ENCODE assay signal across 11 cellular contexts in the genomic region with DNA sequence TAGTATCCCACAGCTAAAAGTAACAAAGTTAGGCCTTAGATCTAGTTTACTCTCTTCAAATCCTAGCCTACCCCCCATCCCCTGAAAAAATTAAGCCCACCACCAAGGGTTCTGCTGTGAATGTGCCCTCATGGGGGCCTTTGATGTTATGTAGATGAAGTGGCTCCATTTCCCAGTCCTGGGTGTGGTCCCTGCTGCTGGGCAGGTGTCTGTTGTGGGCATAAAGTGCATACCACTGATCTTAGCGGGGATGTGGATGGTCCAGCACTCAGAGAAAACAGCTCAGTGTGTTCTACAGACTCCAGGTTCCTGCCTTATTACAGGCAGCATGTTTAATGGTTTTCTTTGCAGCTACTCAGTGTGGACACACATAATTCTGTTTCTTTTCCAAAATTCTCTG. TPM values are rescaled to one million over a fixed set of nuclear protein-coding genes. Genes with fewer than 3 reads are reported as not detected.
DNase-seq lines count a peak whose midpoint lies in the region; ATAC-seq and TF ChIP-seq lines count a peak whose summit lies in the region.
"Had no signal": no experiment of that assay in that cellular context is flagged by ENCODE, and none has a peak within 500 bp of the region (broad histone marks: within the 10 kb centered on the region; RNA-seq: fewer than 3 reads in every experiment).

No MANE protein-coding gene starts in this region.

- TF ChIP-seq CTCF in CD8-positive, alpha-beta T cell (IDR thresholded peaks at IDR 0.05): no peak
- no peak for TF ChIP-seq CTCF in SK-N-SH (IDR thresholded peaks at IDR 0.05)

- no peaks in the 10 kb centered on the region for H3K27me3 Mint-ChIP-seq in CD8-positive, alpha-beta T cell (ENCODE audit: low read depth)
- no peaks in the 10 kb centered on the region for H3K27me3 Mint-ChIP-seq in IgD-negative memory B cell
- H3K27me3 Mint-ChIP-seq in activated T-helper 17 cell treated with anti-CD3 and anti-CD28 coated beads, Interleukin-2, amount 50 U/mL, for 72 hours: no peaks in the 10 kb centered on the region
- no peaks in the 10 kb centered on the region for H3K27me3 Mint-ChIP-seq in natural killer cell treated with Interleukin-12 subunit alpha and Interleukin-12 subunit beta and Interleukin-15 and Interleukin-18, amount 100 ng/mL, for 72 hours

- peak overlapping the region; percentile 61 for H3K4me3 Mint-ChIP-seq in CD8-positive, alpha-beta T cell
- H3K4me3 Mint-ChIP-seq in IgD-negative memory B cell: peak overlapping the region in 3 of 4 donors; percentile 65 to 94 (median 88)
- peak overlapping the region; percentile 96 for H3K4me3 Mint-ChIP-seq in activated T-helper 17 cell treated with anti-CD3 and anti-CD28 coated beads, Interleukin-2, amount 50 U/mL, for 72 hours
- peak overlapping the region; percentile 48 for H3K4me3 Mint-ChIP-seq in natural killer cell treated with Interleukin-12 subunit alpha and Interleukin-12 subunit beta and Interleukin-15 and Interleukin-18, amount 100 ng/mL, for 72 hours

- intact Hi-C loops in CD8-positive, alpha-beta T cell (cut with DNase I, micrococcal nuclease): loop anchor here (5.0 to 10.0 kb wide), 4 partner anchors 382 to 1945 kb away; partner anchors contain the start of genes AFF4 (in 1 of the 2), CDKL3 (in 1 of the 2), JADE2 (in 1 of the 2) and VDAC1 (in 1 of the 2)

- no peak overlapping the region for H2AFZ ChIP-seq in SK-N-SH (ENCODE audit: low read depth)

- TF ChIP-seq EP300 in SK-N-SH (IDR thresholded peaks at IDR 0.05; ENCODE audit: borderline replicate concordance in 1 of 2, low read depth in 1 of 2, low read length in 1 of 2): no peak

- no peak overlapping the region for H3K9ac ChIP-seq in SK-N-SH

- no peak overlapping the region for H3K27ac ChIP-seq in CD8-positive, alpha-beta T cell (ENCODE audit: low read depth, low read length)
- H3K27ac ChIP-seq in SK-N-SH (ENCODE audit: low read depth in 2 of 2, low read length in 1 of 2): no peak overlapping the region

- peaks cover 17% of the 10 kb centered on the region for H3F3A ChIP-seq in SK-N-SH (replicated peaks; ENCODE audit: insufficient read depth)

- peak overlapping the region; percentile 52 for H3K27ac Mint-ChIP-seq in CD8-positive, alpha-beta T cell
- H3K27ac Mint-ChIP-seq in IgD-negative memory B cell: peak overlapping the region in 2 of 3 donors; percentile 53 to 91
- peak overlapping the region; percentile 99 for H3K27ac Mint-ChIP-seq in activated T-helper 17 cell treated with anti-CD3 and anti-CD28 coated beads, Interleukin-2, amount 50 U/mL, for 72 hours
- H3K27ac Mint-ChIP-seq in natural killer cell treated with Interleukin-12 subunit alpha and Interleukin-12 subunit beta and Interleukin-15 and Interleukin-18, amount 100 ng/mL, for 72 hours: no peak overlapping the region

- peaks cover 4% of the 10 kb centered on the region for H3K4me1 ChIP-seq in CD8-positive, alpha-beta T cell (ENCODE audit: insufficient read depth, low read length)
- H3K4me1 ChIP-seq in SK-N-SH (ENCODE audit: control insufficient read depth in 1 of 2, insufficient read depth in 2 of 2, low read depth in 1 of 2, low read length in 1 of 2): no peaks in the 10 kb centered on the region

- H3K79me2 ChIP-seq in SK-N-SH (ENCODE audit: insufficient read depth): peaks cover 10% of the 10 kb centered on the region

- H3K27me3 ChIP-seq in CD8-positive, alpha-beta T cell (ENCODE audit: insufficient read depth, low read length): no peaks in the 10 kb centered on the region
- no peaks in the 10 kb centered on the region for H3K27me3 ChIP-seq in SK-N-SH (ENCODE audit: insufficient read depth)
- H3K27me3 ChIP-seq: sigmoid colon had no signal

- peaks cover 7% of the 10 kb centered on the region for H3K36me3 ChIP-seq in CD8-positive, alpha-beta T cell (ENCODE audit: insufficient read depth, low read length)
- peaks cover 4 to 7% of the 10 kb centered on the region in 2 experiments for H3K36me3 ChIP-seq in SK-N-SH (replicated peaks in 1 of 2; ENCODE audit: control insufficient read depth in 1 of 2, insufficient read depth in 2 of 2, low read length in 1 of 2)

- CTCF ChIA-PET in CD8-positive, alpha-beta T cell (lab: Charles Lee): interaction anchor here (0.6 to 3.4 kb wide), 5 partner anchors 11 to 196 kb away, joined by 3 to 13 read pairs (median 3); no protein-coding TSS in a partner anchor
- CTCF ChIA-PET in SK-N-SH (lab: Yijun Ruan, JAX): interaction anchor here (0.8 to 2.9 kb wide), 8 partner anchors 10 to 149 kb away, joined by 3 to 16 read pairs (median 4); partner anchors contain the start of genes DDX46 and PITX1

- H3K9me2 ChIP-seq in SK-N-SH: no peaks in the 10 kb centered on the region

- 92% methylated on average over 1 of the region's 1 CpG for WGBS in SK-N-SH (ENCODE audit: low lambda C conversion rate)

- POLR2A ChIA-PET in CD8-positive, alpha-beta T cell (lab: Charles Lee): interaction anchor here (3.0 kb wide), 1 partner anchor 168 kb away, joined by 22 read pairs; the partner anchor contains the start of gene CAMLG
- POLR2A ChIA-PET in SK-N-SH (lab: Yijun Ruan, JAX): no interaction called here

- no peak for TF ChIP-seq RAD21 in SK-N-SH (IDR thresholded peaks at IDR 0.05; ENCODE audit: low read length)

- no peak overlapping the region for H3K4me2 ChIP-seq in SK-N-SH

- H4K20me1 ChIP-seq in SK-N-SH (ENCODE audit: insufficient read depth): no peaks in the 10 kb centered on the region

- H3K9me3 ChIP-seq in CD8-positive, alpha-beta T cell (ENCODE audit: low read length): no peaks in the 10 kb centered on the region
- no peaks in the 10 kb centered on the region for H3K9me3 ChIP-seq in SK-N-SH
- H3K9me3 ChIP-seq: sigmoid colon had no signal

- H3K4me1 Mint-ChIP-seq in CD8-positive, alpha-beta T cell (ENCODE audit: low read depth): peaks cover 10% of the 10 kb centered on the region
- peaks cover 13 to 20% (median 17%) of the 10 kb centered on the region in 3 donors for H3K4me1 Mint-ChIP-seq in IgD-negative memory B cell
- no peaks in the 10 kb centered on the region for H3K4me1 Mint-ChIP-seq in activated T-helper 17 cell treated with anti-CD3 and anti-CD28 coated beads, Interleukin-2, amount 50 U/mL, for 72 hours
- H3K4me1 Mint-ChIP-seq in natural killer cell treated with Interleukin-12 subunit alpha and Interleukin-12 subunit beta and Interleukin-15 and Interleukin-18, amount 100 ng/mL, for 72 hours (ENCODE audit: low read depth in 2 of 2): peaks cover 0 to 5% of the 10 kb centered on the region in 2 donors

- no peaks in the 10 kb centered on the region for H3K9me3 Mint-ChIP-seq in CD8-positive, alpha-beta T cell
- H3K9me3 Mint-ChIP-seq in IgD-negative memory B cell: no peaks in the 10 kb centered on the region
- H3K9me3 Mint-ChIP-seq in activated T-helper 17 cell treated with anti-CD3 and anti-CD28 coated beads, Interleukin-2, amount 50 U/mL, for 72 hours: no peaks in the 10 kb centered on the region
- H3K9me3 Mint-ChIP-seq in natural killer cell treated with Interleukin-12 subunit alpha and Interleukin-12 subunit beta and Interleukin-15 and Interleukin-18, amount 100 ng/mL, for 72 hours: no peaks in the 10 kb centered on the region

- no peak for ATAC-seq in CD8-positive, alpha-beta T cell
- no peak for ATAC-seq in activated T-helper 17 cell treated with anti-CD3 and anti-CD28 coated beads, Interleukin-2, amount 50 U/mL, for 72 hours (replicated peaks)
- no peak for ATAC-seq in natural killer cell treated with Interleukin-12 subunit alpha and Interleukin-12 subunit beta and Interleukin-15 and Interleukin-18, amount 100 ng/mL, for 72 hours

- DNase-seq in CD8-positive, alpha-beta T cell: no peak
- DNase-seq in natural killer cell treated with Interleukin-12 subunit alpha and Interleukin-12 subunit beta and Interleukin-15 and Interleukin-18, amount 100 ng/mL, for 72 hours (ENCODE audit: low spot score): no peak
- DNase-seq in SK-N-SH (no peak), NCI-H1417 (lab: John Stamatoyannopoulos, UW) (no peak), NCI-H82 treated with DMSO at 0.1 percent for 48 hours (lab: John Stamatoyannopoulos, UW; ENCODE audit: unreplicated experiment) (no peak)
- DNase-seq: activated CD8-positive, alpha-beta memory T cell treated with anti-CD3 and anti-CD28 coated beads, Interleukin-2, amount 50 U/mL, for 48 hours; kidney glomerular epithelial cell; NCI-H1930; sigmoid colon had no signal

- peaks cover 9% of the 10 kb centered on the region for H3K36me3 Mint-ChIP-seq in CD8-positive, alpha-beta T cell
- H3K36me3 Mint-ChIP-seq in IgD-negative memory B cell: no peaks in the 10 kb centered on the region
- H3K36me3 Mint-ChIP-seq in activated T-helper 17 cell treated with anti-CD3 and anti-CD28 coated beads, Interleukin-2, amount 50 U/mL, for 72 hours (ENCODE audit: low read depth): peaks cover 7% of the 10 kb centered on the region
- peaks cover 5% of the 10 kb centered on the region for H3K36me3 Mint-ChIP-seq in natural killer cell treated with Interleukin-12 subunit alpha and Interleukin-12 subunit beta and Interleukin-15 and Interleukin-18, amount 100 ng/mL, for 72 hours

- no peak overlapping the region for H3K4me3 ChIP-seq in CD8-positive, alpha-beta T cell (ENCODE audit: low read depth, low read length)
- H3K4me3 ChIP-seq in SK-N-SH (ENCODE audit: low read depth in 2 of 2, low read length in 1 of 2): no peak overlapping the region

TF ChIP-seq in SK-N-SH, 30 proteins besides CTCF, POLR2A, EP300 and RAD21 (continues in another document):
- TF ChIP-seq TCF12 (IDR thresholded peaks at IDR 0.05) (no peak), MXI1 (IDR thresholded peaks at IDR 0.05; ENCODE audit: low read depth, low read length) (no peak)

RNA-seq across cellular contexts. Expression of gene PCBD2, which starts 1.9 kb away (rescaled TPM):
- total RNA-seq in CD8-positive, alpha-beta T cell: 1 to 10 TPM; 4.2 to 4.4 TPM
- polyA plus RNA-seq in IgD-negative memory B cell (13.9 TPM), SK-N-SH (2012; rRNA removed) (5.1 and 6.2 TPM in 2 replicates)
- total RNA-seq in activated T-helper 17 cell treated with anti-CD3 and anti-CD28 coated beads, Interleukin-2, amount 50 U/mL, for 72 hours: 10 to 100 TPM in 1 of 2 donors, 1 to 10 TPM in 1; 7.8 to 11.2 TPM
- total RNA-seq in natural killer cell treated with Interleukin-12 subunit alpha and Interleukin-12 subunit beta and Interleukin-15 and Interleukin-18, amount 100 ng/mL, for 72 hours: 10 to 100 TPM; 10.5 to 15.7 TPM
- polyA plus RNA-seq in SK-N-SH (2012; cell fraction: cytosol; rRNA removed): 7.5 and 7.7 TPM in 2 replicates
- polyA plus RNA-seq in SK-N-SH (2012; cell fraction: nucleus; rRNA removed): 6.9 and 8.8 TPM in 2 replicates

RNA-seq across cellular contexts. Expression of gene TXNDC15, which starts 32.6 kb away (rescaled TPM):
- total RNA-seq in CD8-positive, alpha-beta T cell: 10 to 100 TPM; 19.8 to 21.0 TPM
- polyA plus RNA-seq in IgD-negative memory B cell (14.2 TPM), SK-N-SH (2012; rRNA removed) (93.9 and 112 TPM in 2 replicates)
- 10 to 100 TPM; 32.5 to 38.8 TPM for total RNA-seq in activated T-helper 17 cell treated with anti-CD3 and anti-CD28 coated beads, Interleukin-2, amount 50 U/mL, for 72 hours
- 10 to 100 TPM; 69.9 TPM for total RNA-seq in natural killer cell treated with Interleukin-12 subunit alpha and Interleukin-12 subunit beta and Interleukin-15 and Interleukin-18, amount 100 ng/mL, for 72 hours
- 60.6 and 81.9 TPM in 2 replicates for polyA plus RNA-seq in SK-N-SH (2012; cell fraction: cytosol; rRNA removed)
- 61.0 and 63.9 TPM in 2 replicates for polyA plus RNA-seq in SK-N-SH (2012; cell fraction: nucleus; rRNA removed)

Comparison
In these comparisons a context has a peak if more than half of its experiments do, and no peak if none do; other contexts are left out.
1. H3K27ac Mint-ChIP-seq: peak in CD8-positive, alpha-beta T cell (single experiment), IgD-negative memory B cell (2 of 3) and activated T-helper 17 cell treated with anti-CD3 and anti-CD28 coated beads, Interleukin-2, amount 50 U/mL, for 72 hours (single experiment); none in natural killer cell treated with Interleukin-12 subunit alpha and Interleukin-12 subunit beta and Interleukin-15 and Interleukin-18, amount 100 ng/mL, for 72 hours (0 of 2).
2. Peak in every context shown above with its lines, with median percentiles within 50 percentile points of each other: H3K4me3 Mint-ChIP-seq.